ENCODE assay signal across 10 cellular contexts in the genomic region with DNA sequence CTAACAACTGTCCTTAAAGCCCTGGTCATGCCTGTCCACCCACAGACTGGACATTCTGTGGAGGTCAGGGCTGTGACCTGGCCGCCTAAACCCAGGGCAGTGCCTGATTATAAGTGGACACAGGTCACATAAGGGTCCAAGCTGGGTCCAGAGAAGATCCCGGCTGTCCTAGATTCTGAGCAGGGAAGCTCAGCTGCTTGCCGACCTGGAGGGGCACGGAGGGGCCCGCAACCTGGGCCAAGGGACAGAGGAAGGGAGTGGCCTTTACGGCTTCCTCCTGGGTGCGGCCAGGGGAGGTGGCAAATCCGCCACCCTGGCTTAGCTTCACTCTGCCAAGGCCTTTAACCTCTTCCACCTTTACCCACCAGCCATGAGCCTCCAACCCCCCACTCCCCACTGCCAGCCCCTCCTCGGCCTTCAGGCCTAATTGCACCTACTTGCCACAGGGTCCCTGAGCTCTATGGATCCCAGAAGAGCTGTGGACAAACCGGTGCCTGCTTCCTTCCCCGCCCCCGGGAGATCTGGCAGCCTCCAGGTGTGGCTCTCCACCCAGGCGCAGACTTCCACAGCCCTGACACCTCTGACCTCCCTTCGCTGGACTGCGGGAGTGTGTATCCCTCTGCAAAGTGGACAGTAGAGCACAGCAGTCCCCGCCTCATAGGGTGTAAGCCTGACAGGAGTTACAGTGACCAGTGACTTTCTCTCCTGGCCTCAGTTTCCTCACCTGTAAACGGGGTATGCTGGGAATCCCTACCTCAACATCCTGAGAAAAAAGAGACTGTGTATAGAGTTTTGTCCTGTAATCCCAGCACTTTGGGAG. TPM values are rescaled to one million over a fixed set of nuclear protein-coding genes. Genes with fewer than 3 reads are reported as not detected.
DNase-seq lines count a peak whose midpoint lies in the region; ATAC-seq and TF ChIP-seq lines count a peak whose summit lies in the region.
"Had no signal": no experiment of that assay in that cellular context is flagged by ENCODE, and none has a peak within 500 bp of the region (broad histone marks: within the 10 kb centered on the region; RNA-seq: fewer than 3 reads in every experiment).

No MANE protein-coding gene starts in this region.

- intact Hi-C loops in prostate gland (cut with DNase I), result loop anchor here (5.0 kb wide), 1 partner anchor 49 kb away; no protein-coding TSS in a partner anchor

- TF ChIP-seq POLR2A in prostate gland (IDR thresholded peaks at IDR 0.05), result no peak

- no peak for DNase-seq in GM12865 (ENCODE audit: low read depth)
- DNase-seq in RWPE2 (ENCODE audit: low spot score), result peak; percentile 40
- DNase-seq in epidermal melanocyte (ENCODE audit: insufficient read length, low spot score), result peak; percentile 13
- peak; percentile 3 for DNase-seq in prostate gland (ENCODE audit: low spot score)
- no peak for DNase-seq in NCI-H1417 (lab: John Stamatoyannopoulos, UW)
- DNase-seq in occipital lobe (lab: John Stamatoyannopoulos, UW), result no peak
- DNase-seq: NCI-H2081; stimulated activated naive CD4-positive, alpha-beta T cell had no signal

- H3K36me3 ChIP-seq in RWPE2 (ENCODE audit: low read depth) (peaks cover 10% of the 10 kb centered on the region), prostate gland (no peaks in the 10 kb centered on the region)

- TF ChIP-seq CTCF in GM12865 (IDR thresholded peaks at IDR 0.05; ENCODE audit: insufficient read depth, low read depth, low read length, missing control alignments), result no peak
- TF ChIP-seq CTCF in RWPE2 (IDR thresholded peaks at IDR 0.05; ENCODE audit: poor library complexity, severe bottlenecking), result no peak
- TF ChIP-seq CTCF in prostate gland (IDR thresholded peaks at IDR 0.05), result no peak

- H3K9me3 ChIP-seq in RWPE2 (ENCODE audit: severe bottlenecking), result no peaks in the 10 kb centered on the region
- no peaks in the 10 kb centered on the region for H3K9me3 ChIP-seq in prostate gland

- no peak overlapping the region for H3K27ac ChIP-seq in RWPE2 (ENCODE audit: poor library complexity, severe bottlenecking)
- H3K27ac ChIP-seq in prostate gland, result peak overlapping the region in 1 of 2 donors; percentile 27

- ATAC-seq in RWPE2 (ENCODE audit: low read depth) (no peak), GM21529 (IDR thresholded peaks at IDR 0.05; ENCODE audit: unreplicated experiment) (no peak), GM18519 (IDR thresholded peaks at IDR 0.05; ENCODE audit: low FRiP score, unreplicated experiment) (no peak)

- H3K27me3 ChIP-seq in RWPE2 (ENCODE audit: insufficient read depth, poor library complexity, severe bottlenecking), result no peaks in the 10 kb centered on the region
- no peaks in the 10 kb centered on the region for H3K27me3 ChIP-seq in prostate gland (replicated peaks; ENCODE audit: insufficient read depth)

- H3K4me3 ChIP-seq in GM12865 (ENCODE audit: low read depth, low read length), result peak overlapping the region; percentile 66; the same call in 1 of the 2 replicates
- H3K4me3 ChIP-seq in RWPE2 (ENCODE audit: severe bottlenecking), result no peak overlapping the region
- no peak overlapping the region for H3K4me3 ChIP-seq in prostate gland

- WGBS in prostate gland, result 73% methylated on average over 16 of the region's 17 CpGs

- peaks cover 3% of the 10 kb centered on the region for H3K4me1 ChIP-seq in RWPE2 (ENCODE audit: insufficient read depth, poor library complexity, severe bottlenecking)
- H3K4me1 ChIP-seq in prostate gland (replicated peaks), result peaks cover 6% of the 10 kb centered on the region

RNA-seq across cellular contexts. Expression of gene CD320, which starts 1.7 kb away (rescaled TPM):
- total RNA-seq in prostate gland (10 to 100 TPM; 50.8 to 91.4 TPM), occipital lobe (13.4 TPM)

RNA-seq across cellular contexts. Expression of gene NDUFA7, which starts 14.7 kb away (rescaled TPM):
- total RNA-seq in prostate gland (10 to 100 TPM; 39.6 to 52.6 TPM), occipital lobe (10.5 TPM)

RNA-seq across cellular contexts. Expression of gene RPS28, which starts 14.9 kb away (rescaled TPM):
- 100 to 1,000 TPM; 488 to 498 TPM for total RNA-seq in prostate gland
- total RNA-seq in occipital lobe, result 161 TPM

RNA-seq across cellular contexts. Expression of gene KANK3, which starts 36.6 kb away (rescaled TPM):
- 10 to 100 TPM; 15.4 to 23.8 TPM for total RNA-seq in prostate gland
- 5.1 TPM for total RNA-seq in occipital lobe

RNA-seq across cellular contexts. Expression of gene ANGPTL4, which starts 57.5 kb away (rescaled TPM):
- total RNA-seq in prostate gland (10 to 100 TPM; 25.7 to 26.4 TPM), occipital lobe (0.94 TPM)

Comparison
In these comparisons a context has a peak if more than half of its experiments do, and no peak if none do; other contexts are left out.
1. DNase-seq: peak in RWPE2 (single experiment), epidermal melanocyte (single experiment) and prostate gland (single experiment); none in GM12865 (single experiment), NCI-H1417 (0 of 3) and occipital lobe (single experiment).